22 cellular contexts compared by ENCODE assay signal in genomic region chr7:43308913-43309789, GRCh38.
DNase-seq lines count a peak whose midpoint lies in the region; ATAC-seq, FAIRE-seq and TF ChIP-seq lines count a peak whose summit lies in the region.
"Had no signal": no experiment of that assay in that cellular context is flagged by ENCODE, and none has a peak within 500 bp of the region (broad histone marks: within the 10 kb centered on the region; RNA-seq: fewer than 3 reads in every experiment).

No MANE protein-coding gene starts in this region.

- no peak overlapping the region for H2BK15ac ChIP-seq in H1 (ENCODE audit: low read length)

- H4K91ac ChIP-seq in H1 (replicated peaks; ENCODE audit: insufficient read length, low read length), result no peak overlapping the region

- TF ChIP-seq CTCF in SK-N-SH (IDR thresholded peaks at IDR 0.05) (no peak), H1 (IDR thresholded peaks at IDR 0.05; ENCODE audit: control extremely low read depth in 1 of 3, insufficient read depth in 1 of 3, low read depth in 1 of 3, low read length in 3 of 3) (no peak)

- DNase-seq in SK-N-SH (no peak), H1 (ENCODE audit: low read depth in 1 of 2, low spot score in 2 of 2) (no peak), GM03348 (ENCODE audit: low spot score) (no peak), glomerular visceral epithelial cell (ENCODE audit: extremely low spot score) (no peak)
- DNase-seq in activated CD4-positive, CD25-positive, alpha-beta regulatory T cell (lab: John Stamatoyannopoulos, UW), result no peak
- DNase-seq: activated CD4-positive, alpha-beta memory T cell treated with anti-CD3 and anti-CD28 coated beads for 36 hours; activated gamma-delta T cell; AML-193; cortex of kidney; DMS79; NCI-H2081 treated with DMSO at 0.1 percent for 48 hours; NCI-H446 treated with DMSO at 0.1 percent for 48 hours; retina; stimulated activated CD4-positive, alpha-beta T cell treated with anti-CD3 and anti-CD28 coated beads, Interleukin-4, amount 100 ng/mL, for 4 hours; stimulated activated naive CD8-positive, alpha-beta T cell treated with anti-CD3 and anti-CD28 coated beads, Interleukin-15, amount 100 ng/mL, for 72 hours; T-helper 17 cell; upper lobe of right lung had no signal

- H3K79me2 ChIP-seq in SK-N-SH (ENCODE audit: insufficient read depth), result no peaks in the 10 kb centered on the region
- no peaks in the 10 kb centered on the region for H3K79me2 ChIP-seq in H1 (ENCODE audit: control insufficient read depth in 1 of 2, insufficient read depth in 2 of 2, low read length in 2 of 2)

- POLR2A ChIA-PET in SK-N-SH (lab: Yijun Ruan, JAX), result no interaction called here
- POLR2A ChIA-PET in H1 (lab: Charles Lee; ENCODE audit: partially characterized antibody), result no interaction called here

- no peak overlapping the region for H2BK120ac ChIP-seq in H1 (replicated peaks; ENCODE audit: low read depth, low read length)

- H3K23me2 ChIP-seq in H1 (ENCODE audit: low read depth, low read length), result no peaks in the 10 kb centered on the region

- no peak overlapping the region for H2AK5ac ChIP-seq in H1 (ENCODE audit: low read depth, low read length)

- H3K9me2 ChIP-seq in SK-N-SH, result no peaks in the 10 kb centered on the region

- FAIRE-seq in H1 (lab: Jason Lieb, UNC), result no peak
- FAIRE-seq: bronchial epithelial cell had no signal

- H4K5ac ChIP-seq in H1 (ENCODE audit: insufficient read length, low read depth, low read length), result no peak overlapping the region

- no peaks in the 10 kb centered on the region for H3F3A ChIP-seq in SK-N-SH (replicated peaks; ENCODE audit: insufficient read depth)

- TF ChIP-seq RAD21 in SK-N-SH (IDR thresholded peaks at IDR 0.05; ENCODE audit: low read length) (no peak), H1 (IDR thresholded peaks at IDR 0.05 in 1 of 2, conservative IDR thresholded peaks at IDR 0.05 in 1 of 2; ENCODE audit: low read depth in 2 of 2, low read length in 2 of 2) (no peak)

- H3K23ac ChIP-seq in H1 (ENCODE audit: insufficient read length), result no peak overlapping the region

- H3K56ac ChIP-seq in H1 (replicated peaks; ENCODE audit: insufficient read length, low read depth, low read length), result no peak overlapping the region

- H3K4me1 ChIP-seq in SK-N-SH (ENCODE audit: control insufficient read depth in 1 of 2, insufficient read depth in 2 of 2, low read depth in 1 of 2, low read length in 1 of 2) (no peaks in the 10 kb centered on the region), H1 (replicated peaks in 1 of 4; ENCODE audit: control insufficient read depth in 3 of 4, insufficient read depth in 4 of 4, low read length in 3 of 4) (no peaks in the 10 kb centered on the region; a peak in 1 of 7 replicates)
- H3K4me1 ChIP-seq: upper lobe of right lung had no signal

- H3K14ac ChIP-seq in H1 (ENCODE audit: insufficient read length), result no peak overlapping the region

- WGBS in SK-N-SH (ENCODE audit: low lambda C conversion rate), result 62% methylated on average over 8 of the region's 8 CpGs
- 92% methylated on average over 8 of the region's 8 CpGs; no CpG with 5 or more reads in 1 of the 2 experiments for WGBS in H1 (ENCODE audit: extremely low coverage in 1 of 2, insufficient coverage in 1 of 2, insufficient read length in 1 of 2, insufficient replicate concordance in 2 of 2, low coverage in 1 of 2, low lambda C conversion rate in 2 of 2, missing lambda C conversion rate in 1 of 2), 2 experiments

- H3K18ac ChIP-seq in H1 (ENCODE audit: extremely low read depth, low read length), result no peak overlapping the region

- H3K4me2 ChIP-seq in SK-N-SH, result no peak overlapping the region
- H3K4me2 ChIP-seq in H1 (ENCODE audit: insufficient read depth in 1 of 2, low read depth in 2 of 2, low read length in 2 of 2), result no peak overlapping the region

- no peaks in the 10 kb centered on the region for H3K9me3 ChIP-seq in SK-N-SH
- no peaks in the 10 kb centered on the region for H3K9me3 ChIP-seq in H1 (ENCODE audit: insufficient read depth in 2 of 2, low read depth in 1 of 2, low read length in 1 of 2)
- H3K9me3 ChIP-seq: upper lobe of right lung had no signal

- no peak overlapping the region for H2BK20ac ChIP-seq in H1 (ENCODE audit: low read length)

- H3K27me3 ChIP-seq in SK-N-SH (ENCODE audit: insufficient read depth) (no peaks in the 10 kb centered on the region; the same call in 1 of the 2 replicates), H1 (replicated peaks in 1 of 4; ENCODE audit: control insufficient read depth in 3 of 4, extremely low read depth in 1 of 4, insufficient read depth in 3 of 4, low read length in 3 of 4) (no peaks in the 10 kb centered on the region)
- H3K27me3 ChIP-seq: upper lobe of right lung had no signal

- CTCF ChIA-PET in SK-N-SH (lab: Yijun Ruan, JAX) (no interaction called here), H1 (lab: Charles Lee; ENCODE audit: partially characterized antibody) (interaction anchor here (0.7 to 1.7 kb wide), 2 partner anchors 15 to 73 kb away, joined by 3 to 6 read pairs; no protein-coding TSS in a partner anchor)

- TF ChIP-seq POLR2A in H1 (IDR thresholded peaks at IDR 0.05; ENCODE audit: control extremely low read depth in 1 of 2, low read depth in 2 of 2, low read length in 2 of 2), result no peak

- H4K8ac ChIP-seq in H1 (ENCODE audit: extremely low read depth, insufficient read depth, low read length), result no peak overlapping the region

- no peak overlapping the region for H2BK5ac ChIP-seq in H1 (ENCODE audit: low read depth, low read length)

- ATAC-seq in SK-N-SH treated with all-trans-retinoic acid at 6 μM for 48 hours (peak; percentile 36; the same call in 2 of the 3 replicates), HG02759 (IDR thresholded peaks at IDR 0.05; ENCODE audit: unreplicated experiment) (peak; percentile 80), HG02763 (IDR thresholded peaks at IDR 0.05; ENCODE audit: unreplicated experiment) (no peak)
- ATAC-seq: stimulated activated naive CD8-positive, alpha-beta T cell treated with anti-CD3 and anti-CD28 coated beads, Interleukin-15, amount 100 ng/mL, for 72 hours; T-helper 17 cell; upper lobe of right lung had no signal

- H3K27ac ChIP-seq in SK-N-SH (ENCODE audit: low read depth in 2 of 2, low read length in 1 of 2) (no peak overlapping the region), H1 (ENCODE audit: low read depth, low read length) (no peak overlapping the region)
- H3K27ac ChIP-seq: 22Rv1, upper lobe of right lung had no signal

- TF ChIP-seq EP300 in SK-N-SH (IDR thresholded peaks at IDR 0.05; ENCODE audit: borderline replicate concordance in 1 of 2, low read depth in 1 of 2, low read length in 1 of 2) (no peak), H1 (IDR thresholded peaks at IDR 0.05; ENCODE audit: borderline replicate concordance in 1 of 2, low read depth in 2 of 2, low read length in 2 of 2) (no peak)

- H3K4me3 ChIP-seq in SK-N-SH (ENCODE audit: low read depth in 2 of 2, low read length in 1 of 2), result no peak overlapping the region
- no peak overlapping the region for H3K4me3 ChIP-seq in H1 (ENCODE audit: extremely low read depth in 1 of 4, insufficient read depth in 2 of 4, low read depth in 3 of 4, low read length in 4 of 4)
- H3K4me3 ChIP-seq: upper lobe of right lung had no signal

- H2AFZ ChIP-seq in SK-N-SH (ENCODE audit: low read depth) (no peak overlapping the region), H1 (ENCODE audit: low read length) (peak overlapping the region; percentile 46; the same call in 1 of the 2 replicates)

- no peak overlapping the region for H3K4ac ChIP-seq in H1 (replicated peaks; ENCODE audit: insufficient read length, low read depth, low read length)

- H3K9ac ChIP-seq in SK-N-SH (no peak overlapping the region), H1 (replicated peaks in 1 of 4; ENCODE audit: extremely low read depth in 1 of 4, low read depth in 3 of 4, low read length in 3 of 4) (no peak overlapping the region)

- H4K20me1 ChIP-seq in SK-N-SH (ENCODE audit: insufficient read depth) (no peaks in the 10 kb centered on the region), H1 (replicated peaks in 1 of 2; ENCODE audit: control insufficient read depth in 1 of 2, insufficient read depth in 2 of 2, low read length in 2 of 2) (no peaks in the 10 kb centered on the region)

- H3K36me3 ChIP-seq in SK-N-SH (replicated peaks in 1 of 2; ENCODE audit: control insufficient read depth in 1 of 2, insufficient read depth in 2 of 2, low read length in 1 of 2) (no peaks in the 10 kb centered on the region), H1 (ENCODE audit: control insufficient read depth in 2 of 4, insufficient read depth in 4 of 4, low read length in 3 of 4) (no peaks in the 10 kb centered on the region)
- H3K36me3 ChIP-seq: upper lobe of right lung had no signal

- no peaks in the 10 kb centered on the region for H3K79me1 ChIP-seq in H1 (ENCODE audit: low read depth, low read length)

- H2BK12ac ChIP-seq in H1 (ENCODE audit: low read depth, low read length), result no peak overlapping the region

TF ChIP-seq in SK-N-SH treated with all-trans-retinoic acid at 6 μM for 48 hours, 23 proteins besides CTCF, POLR2A, EP300 and RAD21 (continues in another document):
- TF ChIP-seq PPARA (CRISPR knock-in tag; IDR thresholded peaks at IDR 0.05; ENCODE audit: borderline replicate concordance) (no peak), BACH2 (CRISPR knock-in tag; IDR thresholded peaks at IDR 0.05; ENCODE audit: borderline replicate concordance) (no peak), ZFP30 (CRISPR knock-in tag; IDR thresholded peaks at IDR 0.05) (no peak)

TF ChIP-seq in H1, 55 proteins besides CTCF, POLR2A, EP300 and RAD21 (continues in another document):
- TF ChIP-seq RXRA (IDR thresholded peaks at IDR 0.05; ENCODE audit: insufficient read depth, low read depth, low read length) (no peak), SP2 (IDR thresholded peaks at IDR 0.05; ENCODE audit: low read length) (no peak), SIX5 (IDR thresholded peaks at IDR 0.05; ENCODE audit: low read depth, low read length) (no peak), CTBP2 (IDR thresholded peaks at IDR 0.05; ENCODE audit: borderline replicate concordance, insufficient read depth, insufficient read length, low read length) (no peak), KDM4A (IDR thresholded peaks at IDR 0.05; ENCODE audit: low read depth, low read length, severe bottlenecking) (no peak), MAX (IDR thresholded peaks at IDR 0.05) (no peak), BCL11A (IDR thresholded peaks at IDR 0.05; ENCODE audit: low read depth in 2 of 2, low read length in 2 of 2) (no peak), HDAC2 (IDR thresholded peaks at IDR 0.05; ENCODE audit: borderline replicate concordance in 1 of 2, low read depth in 2 of 2, low read length in 2 of 2) (no peak), POLR2AphosphoS5 (IDR thresholded peaks at IDR 0.05; ENCODE audit: low read depth, low read length) (no peak), CEBPB (IDR thresholded peaks at IDR 0.05; ENCODE audit: low read depth, low read length) (no peak), NRF1 (IDR thresholded peaks at IDR 0.05; ENCODE audit: low read depth, low read length) (no peak)
